Comparison of ENCODE assay signal across 10 cellular contexts in genomic region chr12:58804749-58805148, GRCh38.
A peak's percentile ranks its signal among the peaks of the same experiment; 100 is the strongest.
DNase-seq lines count a peak whose midpoint lies in the region; ATAC-seq, FAIRE-seq and TF ChIP-seq lines count a peak whose summit lies in the region.
"Had no signal": no experiment of that assay in that cellular context is flagged by ENCODE, and none has a peak within 500 bp of the region (broad histone marks: within the 10 kb centered on the region; RNA-seq: fewer than 3 reads in every experiment).

No MANE protein-coding gene starts in this region.

- no peaks in the 10 kb centered on the region for H3K36me3 ChIP-seq in OCI-LY3 (replicated peaks; ENCODE audit: low read depth, low read length)
- H3K36me3 ChIP-seq in liver (ENCODE audit: control insufficient read depth in 4 of 4, insufficient read depth in 3 of 4, low read depth in 1 of 4, low read length in 3 of 4) = no peaks in the 10 kb centered on the region
- no peaks in the 10 kb centered on the region for H3K36me3 ChIP-seq in pancreas

- DNase-seq in CD1c-positive myeloid dendritic cell (ENCODE audit: extremely low spot score) (no peak), pancreas (no peak)
- DNase-seq: activated CD4-positive, alpha-beta memory T cell treated with anti-CD3 and anti-CD28 coated beads for 36 hours had no signal

- H3K4me1 ChIP-seq in OCI-LY3 (ENCODE audit: low read length) (no peaks in the 10 kb centered on the region), liver (ENCODE audit: control insufficient read depth in 4 of 4, insufficient read depth in 4 of 4, low read length in 3 of 4) (peaks cover 0 to 4% (median 0%) of the 10 kb centered on the region in 4 donors), pancreas (no peaks in the 10 kb centered on the region)

- H2AFZ ChIP-seq in OCI-LY3 (ENCODE audit: low read depth, low read length) = no peak overlapping the region

- H3K27me3 ChIP-seq in OCI-LY3 (ENCODE audit: low read depth, low read length) (no peaks in the 10 kb centered on the region), liver (ENCODE audit: control insufficient read depth in 4 of 4, insufficient read depth in 4 of 4, low read length in 3 of 4) (no peaks in the 10 kb centered on the region), pancreas (no peaks in the 10 kb centered on the region)

- no peak for FAIRE-seq in pancreas (lab: Jason Lieb, UNC)

- H3K9ac ChIP-seq in OCI-LY3 (ENCODE audit: low read length) (no peak overlapping the region), liver (ENCODE audit: low read depth in 1 of 2, low read length in 2 of 2) (no peak overlapping the region)

- peak; percentile 47 for TF ChIP-seq CTCF in OCI-LY3 (IDR thresholded peaks at IDR 0.05; ENCODE audit: low read depth, low read length)
- peak; percentile 44 for TF ChIP-seq CTCF in liver (IDR thresholded peaks at IDR 0.05; ENCODE audit: low read depth, low read length, missing input control)
- peak in 2 of 4 donors; percentile 7 to 10 for TF ChIP-seq CTCF in pancreas (IDR thresholded peaks at IDR 0.05)

- no peaks in the 10 kb centered on the region for H4K20me1 ChIP-seq in OCI-LY3 (ENCODE audit: insufficient read depth, low read length)

- intact Hi-C loops in pancreas (cut with DNase I) = no loop called here

- no peaks in the 10 kb centered on the region for H3K79me2 ChIP-seq in OCI-LY3 (ENCODE audit: low read length)

- no peak overlapping the region for H3K4me3 ChIP-seq in OCI-LY3 (ENCODE audit: low read length)
- no peak overlapping the region for H3K4me3 ChIP-seq in liver (ENCODE audit: low read depth in 1 of 3, low read length in 3 of 3)
- no peak overlapping the region for H3K4me3 ChIP-seq in pancreas

- H3K4me2 ChIP-seq in OCI-LY3 (ENCODE audit: low read length) = no peak overlapping the region

- ATAC-seq in GM18499 (IDR thresholded peaks at IDR 0.05; ENCODE audit: insufficient read depth, unreplicated experiment) (peak; percentile 68), HG02588 (IDR thresholded peaks at IDR 0.05; ENCODE audit: unreplicated experiment) (peak; percentile 51), GM21526 (IDR thresholded peaks at IDR 0.05; ENCODE audit: low FRiP score, unreplicated experiment) (no peak), HG03135 (IDR thresholded peaks at IDR 0.05; ENCODE audit: unreplicated experiment) (no peak), pancreas (no peak)

- 64% methylated on average over 2 of the region's 2 CpGs for WGBS in liver
- 55 to 72% methylated on average over 2 of the region's 2 CpGs for WGBS in pancreas, 2 donors

- peak; percentile 54 to 65 for TF ChIP-seq RAD21 in liver (IDR thresholded peaks at IDR 0.05)

- H3K27ac ChIP-seq in OCI-LY3 (ENCODE audit: low read length) (no peak overlapping the region), liver (ENCODE audit: low read depth in 1 of 2, low read length in 2 of 2) (no peak overlapping the region), pancreas (no peak overlapping the region)
- H3K27ac ChIP-seq: HL-60 had no signal

- H3K9me3 ChIP-seq in OCI-LY3 (ENCODE audit: insufficient read depth, low read length) (no peaks in the 10 kb centered on the region), liver (ENCODE audit: control insufficient read depth in 4 of 4, low read length in 3 of 4) (no peaks in the 10 kb centered on the region), pancreas (no peaks in the 10 kb centered on the region)

TF ChIP-seq in liver, 16 proteins besides CTCF, POLR2A, EP300 and RAD21:
- TF ChIP-seq YY1 (IDR thresholded peaks at IDR 0.05) (no peak), JUND (IDR thresholded peaks at IDR 0.05) (no peak), NR2F2 (IDR thresholded peaks at IDR 0.05) (no peak), ZBTB33 (IDR thresholded peaks at IDR 0.05) (no peak), SP1 (IDR thresholded peaks at IDR 0.05) (no peak), TAF1 (conservative IDR thresholded peaks at IDR 0.05) (no peak), EGR1 (IDR thresholded peaks at IDR 0.05; ENCODE audit: low read depth in 2 of 2) (no peak), RXRA (IDR thresholded peaks at IDR 0.05) (no peak), FOXA1 (IDR thresholded peaks at IDR 0.05) (no peak), REST (IDR thresholded peaks at IDR 0.05) (no peak), HNF4A (conservative IDR thresholded peaks at IDR 0.05) (no peak), FOXA2 (IDR thresholded peaks at IDR 0.05) (no peak)
- TF ChIP-seq, protein P1, sequence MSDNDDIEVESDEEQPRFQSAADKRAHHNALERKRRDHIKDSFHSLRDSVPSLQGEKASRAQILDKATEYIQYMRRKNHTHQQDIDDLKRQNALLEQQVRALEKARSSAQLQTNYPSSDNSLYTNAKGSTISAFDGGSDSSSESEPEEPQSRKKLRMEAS (IDR thresholded peaks at IDR 0.05) = no peak

Comparison
In these comparisons a context has a peak if more than half of its experiments do, and no peak if none do; other contexts are left out.
1. ATAC-seq: peak in GM18499 (single experiment) and HG02588 (single experiment); none in GM21526 (single experiment), HG03135 (single experiment) and pancreas (0 of 4).